In genomic region chr1:152034654-152035405, GRCh38 we compare ENCODE assay signal across 1 cellular context.
A peak's percentile ranks its signal among the peaks of the same experiment; 100 is the strongest.
TF ChIP-seq lines count a peak whose summit lies in the region.

No MANE protein-coding gene starts in this region.

TF ChIP-seq in HEK293, 187 proteins besides CTCF, POLR2A, EP300 and RAD21 (continued from another document):
- TF ChIP-seq, protein P1, sequence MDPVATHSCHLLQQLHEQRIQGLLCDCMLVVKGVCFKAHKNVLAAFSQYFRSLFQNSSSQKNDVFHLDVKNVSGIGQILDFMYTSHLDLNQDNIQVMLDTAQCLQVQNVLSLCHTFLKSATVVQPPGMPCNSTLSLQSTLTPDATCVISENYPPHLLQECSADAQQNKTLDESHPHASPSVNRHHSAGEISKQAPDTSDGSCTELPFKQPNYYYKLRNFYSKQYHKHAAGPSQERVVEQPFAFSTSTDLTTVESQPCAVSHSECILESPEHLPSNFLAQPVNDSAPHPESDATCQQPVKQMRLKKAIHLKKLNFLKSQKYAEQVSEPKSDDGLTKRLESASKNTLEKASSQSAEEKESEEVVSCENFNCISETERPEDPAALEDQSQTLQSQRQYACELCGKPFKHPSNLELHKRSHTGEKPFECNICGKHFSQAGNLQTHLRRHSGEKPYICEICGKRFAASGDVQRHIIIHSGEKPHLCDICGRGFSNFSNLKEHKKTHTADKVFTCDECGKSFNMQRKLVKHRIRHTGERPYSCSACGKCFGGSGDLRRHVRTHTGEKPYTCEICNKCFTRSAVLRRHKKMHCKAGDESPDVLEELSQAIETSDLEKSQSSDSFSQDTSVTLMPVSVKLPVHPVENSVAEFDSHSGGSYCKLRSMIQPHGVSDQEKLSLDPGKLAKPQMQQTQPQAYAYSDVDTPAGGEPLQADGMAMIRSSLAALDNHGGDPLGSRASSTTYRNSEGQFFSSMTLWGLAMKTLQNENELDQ (tag by site-specific recombination; IDR thresholded peaks at IDR 0.05; ENCODE audit: low read depth): no peak
- TF ChIP-seq ZNF692 (tag by site-specific recombination; IDR thresholded peaks at IDR 0.05) (peak; percentile 12; the same call in 1 of the 2 replicates), ZNF341 (tag by site-specific recombination; IDR thresholded peaks at IDR 0.05; ENCODE audit: low read depth) (no peak), ZNF555 (tag by site-specific recombination; conservative IDR thresholded peaks at IDR 0.05) (no peak), ZNF2 (tag by site-specific recombination; IDR thresholded peaks at IDR 0.05) (peak; percentile 52; the same call in 1 of the 2 replicates), ZNF660 (tag by site-specific recombination; IDR thresholded peaks at IDR 0.05) (no peak; the same call in 1 of the 2 replicates), ZNF416 (tag by site-specific recombination; IDR thresholded peaks at IDR 0.05) (no peak), ZNF37A (tag by site-specific recombination; IDR thresholded peaks at IDR 0.05) (no peak), ZNF626 (tag by site-specific recombination; IDR thresholded peaks at IDR 0.05) (no peak), ZBTB26 (tag by site-specific recombination; optimal IDR thresholded peaks at IDR 0.05) (no peak), ZNF248 (tag by site-specific recombination; IDR thresholded peaks at IDR 0.05) (no peak), ZNF510 (tag by site-specific recombination; IDR thresholded peaks at IDR 0.05; ENCODE audit: insufficient replicate concordance) (no peak), ZNF561 (tag by site-specific recombination; IDR thresholded peaks at IDR 0.05; ENCODE audit: borderline replicate concordance) (no peak; the same call in none of the 2 replicates), ZNF114 (tag by site-specific recombination; IDR thresholded peaks at IDR 0.05) (no peak), HOXD13 (CRISPR knock-in tag; IDR thresholded peaks at IDR 0.05; ENCODE audit: borderline replicate concordance) (no peak), KLF10 (tag by site-specific recombination; IDR thresholded peaks at IDR 0.05) (peak; percentile 44), ZNF394 (tag by site-specific recombination; IDR thresholded peaks at IDR 0.05; ENCODE audit: borderline replicate concordance) (0 out of 2 replicates have a peak, but pooled peaks have one; percentile 12), ZIC2 (tag by site-specific recombination; IDR thresholded peaks at IDR 0.05) (no peak), ZBTB6 (tag by site-specific recombination; IDR thresholded peaks at IDR 0.05) (no peak), ZNF610 (tag by site-specific recombination; IDR thresholded peaks at IDR 0.05; ENCODE audit: borderline replicate concordance) (no peak), ZNF157 (tag by site-specific recombination; IDR thresholded peaks at IDR 0.05) (no peak), ZNF654 (tag by site-specific recombination; IDR thresholded peaks at IDR 0.05; ENCODE audit: low read depth) (peak; percentile 43; the same call in 1 of the 2 replicates), SP3 (tag by site-specific recombination; IDR thresholded peaks at IDR 0.05) (no peak), ZNF391 (tag by site-specific recombination; IDR thresholded peaks at IDR 0.05; ENCODE audit: borderline replicate concordance, low read depth) (no peak), GLIS1 (tag by site-specific recombination; IDR thresholded peaks at IDR 0.05) (peak; percentile 80), ZNF704 (tag by site-specific recombination; IDR thresholded peaks at IDR 0.05) (no peak), ZNF514 (tag by site-specific recombination; IDR thresholded peaks at IDR 0.05) (no peak), ZNF266 (tag by site-specific recombination; IDR thresholded peaks at IDR 0.05; ENCODE audit: low read depth) (no peak), ZSCAN16 (tag by site-specific recombination; IDR thresholded peaks at IDR 0.05) (no peak), ZNF175 (tag by site-specific recombination; IDR thresholded peaks at IDR 0.05) (no peak), ZXDB (tag by site-specific recombination; IDR thresholded peaks at IDR 0.05) (peak; percentile 78), SCRT2 (tag by site-specific recombination; IDR thresholded peaks at IDR 0.05) (no peak), ZNF426 (tag by site-specific recombination; IDR thresholded peaks at IDR 0.05) (no peak)
- TF ChIP-seq, protein P2, sequence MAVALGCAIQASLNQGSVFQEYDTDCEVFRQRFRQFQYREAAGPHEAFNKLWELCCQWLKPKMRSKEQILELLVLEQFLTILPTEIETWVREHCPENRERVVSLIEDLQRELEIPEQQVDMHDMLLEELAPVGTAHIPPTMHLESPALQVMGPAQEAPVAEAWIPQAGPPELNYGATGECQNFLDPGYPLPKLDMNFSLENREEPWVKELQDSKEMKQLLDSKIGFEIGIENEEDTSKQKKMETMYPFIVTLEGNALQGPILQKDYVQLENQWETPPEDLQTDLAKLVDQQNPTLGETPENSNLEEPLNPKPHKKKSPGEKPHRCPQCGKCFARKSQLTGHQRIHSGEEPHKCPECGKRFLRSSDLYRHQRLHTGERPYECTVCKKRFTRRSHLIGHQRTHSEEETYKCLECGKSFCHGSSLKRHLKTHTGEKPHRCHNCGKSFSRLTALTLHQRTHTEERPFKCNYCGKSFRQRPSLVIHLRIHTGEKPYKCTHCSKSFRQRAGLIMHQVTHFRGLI (tag by site-specific recombination; IDR thresholded peaks at IDR 0.05): peak; percentile 52; the same call in 1 of the 2 replicates
- TF ChIP-seq, protein P3, sequence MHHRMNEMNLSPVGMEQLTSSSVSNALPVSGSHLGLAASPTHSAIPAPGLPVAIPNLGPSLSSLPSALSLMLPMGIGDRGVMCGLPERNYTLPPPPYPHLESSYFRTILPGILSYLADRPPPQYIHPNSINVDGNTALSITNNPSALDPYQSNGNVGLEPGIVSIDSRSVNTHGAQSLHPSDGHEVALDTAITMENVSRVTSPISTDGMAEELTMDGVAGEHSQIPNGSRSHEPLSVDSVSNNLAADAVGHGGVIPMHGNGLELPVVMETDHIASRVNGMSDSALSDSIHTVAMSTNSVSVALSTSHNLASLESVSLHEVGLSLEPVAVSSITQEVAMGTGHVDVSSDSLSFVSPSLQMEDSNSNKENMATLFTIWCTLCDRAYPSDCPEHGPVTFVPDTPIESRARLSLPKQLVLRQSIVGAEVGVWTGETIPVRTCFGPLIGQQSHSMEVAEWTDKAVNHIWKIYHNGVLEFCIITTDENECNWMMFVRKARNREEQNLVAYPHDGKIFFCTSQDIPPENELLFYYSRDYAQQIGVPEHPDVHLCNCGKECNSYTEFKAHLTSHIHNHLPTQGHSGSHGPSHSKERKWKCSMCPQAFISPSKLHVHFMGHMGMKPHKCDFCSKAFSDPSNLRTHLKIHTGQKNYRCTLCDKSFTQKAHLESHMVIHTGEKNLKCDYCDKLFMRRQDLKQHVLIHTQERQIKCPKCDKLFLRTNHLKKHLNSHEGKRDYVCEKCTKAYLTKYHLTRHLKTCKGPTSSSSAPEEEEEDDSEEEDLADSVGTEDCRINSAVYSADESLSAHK (tag by site-specific recombination; IDR thresholded peaks at IDR 0.05): peak; percentile 81
- TF ChIP-seq, protein P4, sequence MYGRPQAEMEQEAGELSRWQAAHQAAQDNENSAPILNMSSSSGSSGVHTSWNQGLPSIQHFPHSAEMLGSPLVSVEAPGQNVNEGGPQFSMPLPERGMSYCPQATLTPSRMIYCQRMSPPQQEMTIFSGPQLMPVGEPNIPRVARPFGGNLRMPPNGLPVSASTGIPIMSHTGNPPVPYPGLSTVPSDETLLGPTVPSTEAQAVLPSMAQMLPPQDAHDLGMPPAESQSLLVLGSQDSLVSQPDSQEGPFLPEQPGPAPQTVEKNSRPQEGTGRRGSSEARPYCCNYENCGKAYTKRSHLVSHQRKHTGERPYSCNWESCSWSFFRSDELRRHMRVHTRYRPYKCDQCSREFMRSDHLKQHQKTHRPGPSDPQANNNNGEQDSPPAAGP (tag by site-specific recombination; IDR thresholded peaks at IDR 0.05): peak; percentile 26; the same call in 1 of the 2 replicates
- TF ChIP-seq, protein P5, sequence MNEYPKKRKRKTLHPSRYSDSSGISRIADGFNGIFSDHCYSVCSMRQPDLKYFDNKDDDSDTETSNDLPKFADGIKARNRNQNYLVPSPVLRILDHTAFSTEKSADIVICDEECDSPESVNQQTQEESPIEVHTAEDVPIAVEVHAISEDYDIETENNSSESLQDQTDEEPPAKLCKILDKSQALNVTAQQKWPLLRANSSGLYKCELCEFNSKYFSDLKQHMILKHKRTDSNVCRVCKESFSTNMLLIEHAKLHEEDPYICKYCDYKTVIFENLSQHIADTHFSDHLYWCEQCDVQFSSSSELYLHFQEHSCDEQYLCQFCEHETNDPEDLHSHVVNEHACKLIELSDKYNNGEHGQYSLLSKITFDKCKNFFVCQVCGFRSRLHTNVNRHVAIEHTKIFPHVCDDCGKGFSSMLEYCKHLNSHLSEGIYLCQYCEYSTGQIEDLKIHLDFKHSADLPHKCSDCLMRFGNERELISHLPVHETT (tag by site-specific recombination; IDR thresholded peaks at IDR 0.05): no peak; the same call in 1 of the 2 replicates
